15 cellular contexts compared by ENCODE assay signal in genomic region chr15:89113263-89113662, GRCh38. TPM values are rescaled to one million over a fixed set of nuclear protein-coding genes. Genes with fewer than 3 reads are reported as not detected.
A peak's percentile ranks its signal among the peaks of the same experiment; 100 is the strongest.
DNase-seq lines count a peak whose midpoint lies in the region; ATAC-seq and TF ChIP-seq lines count a peak whose summit lies in the region.
"Had no signal": no experiment of that assay in that cellular context is flagged by ENCODE, and none has a peak within 500 bp of the region (broad histone marks: within the 10 kb centered on the region; RNA-seq: fewer than 3 reads in every experiment).

No MANE protein-coding gene starts in this region.

- H3K27ac ChIP-seq in SK-N-SH (ENCODE audit: low read depth in 2 of 2, low read length in 1 of 2), result peak overlapping the region in 1 of 2 experiments; percentile 68; a peak in 2 of 4 replicates
- peak overlapping the region; percentile 75 to 85 for H3K27ac ChIP-seq in mucosa of rectum (ENCODE audit: low read depth in 2 of 2, low read length in 2 of 2)
- H3K27ac ChIP-seq in tibial artery, result peak overlapping the region; percentile 83 to 98
- H3K27ac ChIP-seq: 22Rv1 had no signal

- no peaks in the 10 kb centered on the region for H3K9me3 Mint-ChIP-seq in chondrocyte (ENCODE audit: low read depth)
- H3K9me3 Mint-ChIP-seq: naive B cell; stimulated activated naive B cell treated with anti-CD40 and anti-IgM and Interleukin-4, amounts not matched to agents 10 μg/mL and 1 μg/mL and 100 μg/mL, for 72 hours had no signal

- 72% methylated on average over 3 of the region's 3 CpGs for WGBS in SK-N-SH (ENCODE audit: low lambda C conversion rate)

- intact Hi-C loops in tibial artery (cut with DNase I; ENCODE audit: low total_unique reads), result no loop called here

- H4K20me1 ChIP-seq in SK-N-SH (ENCODE audit: insufficient read depth), result no peaks in the 10 kb centered on the region

- H3K9me3 ChIP-seq in SK-N-SH, result no peaks in the 10 kb centered on the region
- H3K9me3 ChIP-seq in mucosa of rectum (ENCODE audit: control insufficient read depth in 2 of 2, low read length in 2 of 2), result no peaks in the 10 kb centered on the region
- no peaks in the 10 kb centered on the region for H3K9me3 ChIP-seq in tibial artery
- H3K9me3 ChIP-seq: HAP-1 had no signal

- H3K4me3 Mint-ChIP-seq in chondrocyte (ENCODE audit: unreplicated experiment), result no peak overlapping the region
- H3K4me3 Mint-ChIP-seq: naive B cell; stimulated activated naive B cell treated with anti-CD40 and anti-IgM and Interleukin-4, amounts not matched to agents 10 μg/mL and 1 μg/mL and 100 μg/mL, for 72 hours had no signal

- POLR2A ChIA-PET in SK-N-SH (lab: Yijun Ruan, JAX), result interaction anchor here (0.7 to 1.6 kb wide), 2 partner anchors 21 to 24 kb away, joined by 3 to 7 read pairs; partner anchors contain the start of gene ABHD2

- H3K36me3 ChIP-seq in SK-N-SH (replicated peaks in 1 of 2; ENCODE audit: control insufficient read depth in 1 of 2, insufficient read depth in 2 of 2, low read length in 1 of 2) (peaks cover 5 to 31% of the 10 kb centered on the region in 2 experiments), mucosa of rectum (ENCODE audit: control insufficient read depth in 2 of 2, insufficient read depth in 2 of 2, low read length in 2 of 2) (peaks cover 13 to 21% of the 10 kb centered on the region in 2 donors), tibial artery (peaks cover 0 to 22% (median 17%) of the 10 kb centered on the region in 3 donors)

- peaks cover 59% of the 10 kb centered on the region for H3K4me1 Mint-ChIP-seq in chondrocyte (ENCODE audit: low read depth)

- CTCF ChIA-PET in SK-N-SH (lab: Yijun Ruan, JAX), result interaction anchor here (0.7 to 4.8 kb wide), 8 partner anchors 9 to 65 kb away, joined by 3 to 35 read pairs (median 5); no protein-coding TSS in a partner anchor

- no peak overlapping the region for H2AFZ ChIP-seq in SK-N-SH (ENCODE audit: low read depth)

- H3K36me3 Mint-ChIP-seq in chondrocyte (ENCODE audit: low read depth), result peaks cover 5% of the 10 kb centered on the region

- peak overlapping the region; percentile 0; the same call in 1 of the 2 replicates for H3K4me2 ChIP-seq in SK-N-SH

- no peaks in the 10 kb centered on the region for H3K9me2 ChIP-seq in SK-N-SH

- H3K27ac Mint-ChIP-seq in chondrocyte (ENCODE audit: unreplicated experiment), result peak overlapping the region; percentile 57
- H3K27ac Mint-ChIP-seq: stimulated activated naive B cell treated with anti-CD40 and anti-IgM and Interleukin-4, amounts not matched to agents 10 μg/mL and 1 μg/mL and 100 μg/mL, for 72 hours had no signal

- no peaks in the 10 kb centered on the region for H3K27me3 Mint-ChIP-seq in chondrocyte (ENCODE audit: low read depth)
- H3K27me3 Mint-ChIP-seq: naive B cell; stimulated activated naive B cell treated with anti-CD40 and anti-IgM and Interleukin-4, amounts not matched to agents 10 μg/mL and 1 μg/mL and 100 μg/mL, for 72 hours had no signal

- H3K4me1 ChIP-seq in SK-N-SH (ENCODE audit: control insufficient read depth in 1 of 2, insufficient read depth in 2 of 2, low read depth in 1 of 2, low read length in 1 of 2), result peaks cover 14 to 46% of the 10 kb centered on the region in 2 experiments
- peaks cover 23 to 45% of the 10 kb centered on the region in 2 donors for H3K4me1 ChIP-seq in mucosa of rectum (ENCODE audit: control insufficient read depth in 2 of 2, insufficient read depth in 2 of 2, low read length in 2 of 2)
- H3K4me1 ChIP-seq in tibial artery, result peaks cover 7 to 88% (median 69%) of the 10 kb centered on the region in 4 donors
- H3K4me1 ChIP-seq: HAP-1 had no signal

- DNase-seq in SK-N-SH (no peak), chondrocyte (ENCODE audit: low spot score) (no peak), tibial artery (no peak), NCI-H748 treated with DMSO at 0.1 percent for 48 hours (lab: John Stamatoyannopoulos, UW) (no peak), OCI-M1 (lab: John Stamatoyannopoulos, UW) (no peak)
- DNase-seq: activated CD8-positive, alpha-beta memory T cell treated with anti-CD3 and anti-CD28 coated beads, Interleukin-2, amount 50 U/mL, for 4 hours; DMS153; naive B cell; NCI-H1930; stimulated activated naive B cell treated with anti-CD40 and anti-IgM and Interleukin-4, amounts not matched to agents 10 μg/mL and 1 μg/mL and 100 μg/mL, for 72 hours had no signal

- TF ChIP-seq EP300 in SK-N-SH (IDR thresholded peaks at IDR 0.05; ENCODE audit: borderline replicate concordance in 1 of 2, low read depth in 1 of 2, low read length in 1 of 2), result no peak

- H3K4me3 ChIP-seq in SK-N-SH (ENCODE audit: low read depth in 2 of 2, low read length in 1 of 2) (no peak overlapping the region), mucosa of rectum (ENCODE audit: low read length in 2 of 2) (no peak overlapping the region), tibial artery (no peak overlapping the region)
- H3K4me3 ChIP-seq: HAP-1 had no signal

- H3K79me2 ChIP-seq in SK-N-SH (ENCODE audit: insufficient read depth), result peaks cover 26% of the 10 kb centered on the region

- H3K27me3 ChIP-seq in SK-N-SH (ENCODE audit: insufficient read depth) (no peaks in the 10 kb centered on the region), mucosa of rectum (ENCODE audit: control insufficient read depth in 2 of 2, insufficient read depth in 2 of 2, low read length in 2 of 2) (no peaks in the 10 kb centered on the region), tibial artery (no peaks in the 10 kb centered on the region)

- peaks cover 8% of the 10 kb centered on the region for H3F3A ChIP-seq in SK-N-SH (replicated peaks; ENCODE audit: insufficient read depth)

- ATAC-seq in SK-N-SH treated with all-trans-retinoic acid at 6 μM for 48 hours, result no peak
- no peak for ATAC-seq in HG03378 (IDR thresholded peaks at IDR 0.05; ENCODE audit: unreplicated experiment)

- TF ChIP-seq RAD21 in SK-N-SH (IDR thresholded peaks at IDR 0.05; ENCODE audit: low read length), result no peak

- TF ChIP-seq CTCF in SK-N-SH (IDR thresholded peaks at IDR 0.05), result no peak
- TF ChIP-seq CTCF in chondrocyte (IDR thresholded peaks at IDR 0.05), result no peak
- TF ChIP-seq CTCF in tibial artery (IDR thresholded peaks at IDR 0.05), result no peak

- H3K9ac ChIP-seq in SK-N-SH (no peak overlapping the region), mucosa of rectum (ENCODE audit: low read depth in 1 of 2, low read length in 2 of 2) (no peak overlapping the region)

TF ChIP-seq in SK-N-SH, 30 proteins besides CTCF, POLR2A, EP300 and RAD21 (continues in another document):
- TF ChIP-seq SIN3A (IDR thresholded peaks at IDR 0.05; ENCODE audit: borderline replicate concordance, low read depth, low read length) (no peak), ZBTB33 (IDR thresholded peaks at IDR 0.05; ENCODE audit: borderline replicate concordance, low read depth) (no peak), MEF2A (IDR thresholded peaks at IDR 0.05; ENCODE audit: borderline replicate concordance, low read depth) (no peak), TAF1 (IDR thresholded peaks at IDR 0.05; ENCODE audit: borderline replicate concordance, low read depth, low read length) (no peak)

TF ChIP-seq in SK-N-SH treated with all-trans-retinoic acid at 6 μM for 48 hours, 23 proteins besides CTCF, POLR2A, EP300 and RAD21 (continues in another document):
- TF ChIP-seq ZFP30 (CRISPR knock-in tag; IDR thresholded peaks at IDR 0.05) (no peak), CSRNP3 (CRISPR knock-in tag; IDR thresholded peaks at IDR 0.05) (no peak), PATZ1 (CRISPR knock-in tag; IDR thresholded peaks at IDR 0.05; ENCODE audit: borderline replicate concordance) (no peak), PPARA (CRISPR knock-in tag; IDR thresholded peaks at IDR 0.05; ENCODE audit: borderline replicate concordance) (no peak), ISL1 (CRISPR knock-in tag; IDR thresholded peaks at IDR 0.05) (no peak)

RNA-seq across cellular contexts. Expression of gene ABHD2, which starts 25.0 kb away (rescaled TPM):
- polyA plus RNA-seq in SK-N-SH (2012; rRNA removed), result 19.2 and 25.7 TPM in 2 replicates
- polyA plus RNA-seq in SK-N-SH (2012; cell fraction: cytosol; rRNA removed), result 12.3 and 17.4 TPM in 2 replicates
- polyA plus RNA-seq in SK-N-SH (2012; cell fraction: nucleus; rRNA removed), result 15.6 and 19.9 TPM in 2 replicates
- total RNA-seq in chondrocyte, result 50.0 to 58.5 TPM (median 50.5 TPM) in 3 replicates
